1 cellular context compared by ENCODE assay signal in genomic region chr19:31402529-31402928, GRCh38.
TF ChIP-seq lines count a peak whose summit lies in the region.

No MANE protein-coding gene starts in this region.

TF ChIP-seq in A549, 52 proteins besides CTCF, POLR2A, EP300 and RAD21 (continued from another document):
- no peak for TF ChIP-seq RNF2 (IDR thresholded peaks at IDR 0.05; ENCODE audit: borderline replicate concordance, low read depth)
TF ChIP-seq in A549: peak in this region for 1.
